7 cellular contexts compared by ENCODE assay signal in the genomic region with DNA sequence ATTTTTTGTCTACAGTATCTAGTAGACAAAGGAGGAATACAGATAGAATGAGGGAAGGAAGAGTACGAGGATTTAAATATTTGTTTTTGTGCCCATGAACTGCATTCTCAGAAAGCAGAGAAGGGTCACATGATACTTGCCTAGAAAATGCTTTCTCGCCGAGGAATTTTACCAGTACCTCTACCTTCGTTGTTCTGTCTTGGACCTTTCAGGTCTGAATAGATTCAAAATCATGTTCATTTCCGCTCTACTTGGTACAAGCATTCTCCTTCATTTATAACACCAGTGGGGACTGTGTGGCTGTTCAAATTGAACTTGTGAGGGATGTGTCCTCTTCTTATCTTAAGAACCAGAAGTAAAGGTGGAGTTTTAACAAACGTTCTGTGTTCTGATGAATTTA. TPM values are rescaled to one million over a fixed set of nuclear protein-coding genes. Genes with fewer than 3 reads are reported as not detected.
DNase-seq lines count a peak whose midpoint lies in the region; ATAC-seq and TF ChIP-seq lines count a peak whose summit lies in the region.

No MANE protein-coding gene starts in this region.

- H3K9me3 ChIP-seq in iPS DF 6.9 (ENCODE audit: control insufficient read depth, insufficient read depth, low read length) (no peaks in the 10 kb centered on the region), spleen (no peaks in the 10 kb centered on the region)

- H3K4me1 ChIP-seq in iPS DF 6.9 (ENCODE audit: control insufficient read depth, insufficient read depth, low read length) (no peaks in the 10 kb centered on the region), spleen (peaks cover 33 to 90% (median 75%) of the 10 kb centered on the region in 6 donors)

- no peaks in the 10 kb centered on the region for H3K27me3 Mint-ChIP-seq in HFFc6 (ENCODE audit: insufficient read depth)

- peak overlapping the region; percentile 95 for H3K27ac Mint-ChIP-seq in HFFc6

- no peaks in the 10 kb centered on the region for H3K9me3 Mint-ChIP-seq in HFFc6

- no CpG with 5 or more reads among the region's 6 CpGs for WGBS in iPS DF 6.9 (ENCODE audit: insufficient coverage, insufficient read length)
- WGBS in spleen, 5 donors, result 0 to 2% (median 1%) methylated on average over 6 of the region's 6 CpGs

- H3K36me3 Mint-ChIP-seq in HFFc6 (ENCODE audit: low read depth), result peaks cover 46% of the 10 kb centered on the region

- no peak for ATAC-seq in HG03469 (IDR thresholded peaks at IDR 0.05; ENCODE audit: unreplicated experiment)

- no peak for TF ChIP-seq POLR2A in spleen (IDR thresholded peaks at IDR 0.05)

- intact Hi-C loops in spleen (cut with DNase I; ENCODE audit: low total_unique reads), result loop anchor here (10.0 kb wide), 2 partner anchors 148 to 1962 kb away; partner anchors contain the start of genes GAB1 and ZNF330

- peak overlapping the region; percentile 49; the same call in 1 of the 2 replicates for H3K4me3 ChIP-seq in iPS DF 6.9 (ENCODE audit: low read length)
- H3K4me3 ChIP-seq in spleen, result peak overlapping the region; percentile 59 to 94 (median 86)

- peaks cover 47% of the 10 kb centered on the region for H3K4me1 Mint-ChIP-seq in HFFc6 (ENCODE audit: low read depth)

- TF ChIP-seq CTCF in HFFc6 (IDR thresholded peaks at IDR 0.05) (no peak), VCaP (conservative IDR thresholded peaks at IDR 0.05) (no peak), spleen (IDR thresholded peaks at IDR 0.05 in 8 of 11, conservative IDR thresholded peaks at IDR 0.05 in 3 of 11) (no peak)

- DNase-seq in HFFc6 (no peak), iPS DF 6.9 (ENCODE audit: low read depth, low spot score) (no peak), spleen (no peak), iPS-NIHi7 (ENCODE audit: extremely low spot score) (no peak), NCI-H1417 treated with DMSO at 0.1 percent for 48 hours (lab: John Stamatoyannopoulos, UW) (no peak)

- H3K27ac ChIP-seq in VCaP, result peak overlapping the region; percentile 93
- H3K27ac ChIP-seq in iPS DF 6.9 (ENCODE audit: low read length), result no peak overlapping the region
- H3K27ac ChIP-seq in spleen, result peak overlapping the region in 7 of 8 donors; percentile 30 to 98 (median 97)

- H3K36me3 ChIP-seq in iPS DF 6.9 (ENCODE audit: control insufficient read depth, insufficient read depth, low read length) (no peaks in the 10 kb centered on the region), spleen (peaks cover 0 to 22% (median 10%) of the 10 kb centered on the region in 6 donors)

- H3K4me3 Mint-ChIP-seq in HFFc6, result peak overlapping the region; percentile 91

- H3K27me3 ChIP-seq in iPS DF 6.9 (ENCODE audit: control insufficient read depth, insufficient read depth, low read length), result no peaks in the 10 kb centered on the region
- no peaks in the 10 kb centered on the region for H3K27me3 ChIP-seq in spleen (replicated peaks in 1 of 7)

RNA-seq across cellular contexts. Expression of gene USP38, which starts 1.9 kb away (rescaled TPM):
- 10 to 100 TPM; 13.8 to 20.4 (median 18.3) TPM for total RNA-seq in HFFc6 (2021; fragmentation: NEBNext Ultra II Directional; extraction: Animal tissue kit (Norgen Biotek cat#: 25700))
- 10 to 100 TPM; 23.8 to 37.3 (median 26.9) TPM for total RNA-seq in spleen
- 1 to 10 TPM; 4.2 to 5.9 (median 5.6) TPM for polyA plus RNA-seq in spleen
